11 cellular contexts compared by ENCODE assay signal in the genomic region with DNA sequence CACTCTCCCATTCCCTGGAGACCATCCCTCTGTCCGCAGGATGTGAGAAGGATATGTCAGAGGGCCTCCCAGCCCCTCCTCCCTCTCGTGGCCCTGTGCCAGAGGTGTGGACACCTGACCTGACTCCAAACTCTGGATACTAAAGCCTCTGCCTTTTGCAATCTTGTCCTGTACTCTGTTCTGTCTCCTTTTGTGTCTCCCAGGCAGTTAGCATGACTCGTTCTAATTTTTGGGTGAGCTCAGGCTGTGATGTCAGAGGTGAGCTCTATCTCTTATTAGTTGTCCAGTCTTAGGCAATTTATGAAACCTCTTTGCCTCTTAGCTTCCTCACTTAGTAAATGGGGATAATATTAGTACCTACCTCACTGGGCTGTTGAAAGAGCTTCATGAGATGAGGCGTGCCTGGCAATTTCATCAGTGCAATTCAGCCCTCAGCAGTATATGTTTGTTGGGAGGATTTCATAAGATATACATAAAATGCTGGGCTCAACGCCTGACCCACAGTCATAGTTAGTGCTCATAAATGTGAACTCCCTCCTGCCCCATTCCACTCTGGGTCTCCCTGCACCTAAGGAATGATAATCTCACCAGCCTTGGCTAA. TPM values are rescaled to one million over a fixed set of nuclear protein-coding genes. Genes with fewer than 3 reads are reported as not detected.
DNase-seq lines count a peak whose midpoint lies in the region; ATAC-seq and TF ChIP-seq lines count a peak whose summit lies in the region.
"Had no signal": no experiment of that assay in that cellular context is flagged by ENCODE, and none has a peak within 500 bp of the region (broad histone marks: within the 10 kb centered on the region; RNA-seq: fewer than 3 reads in every experiment).

No MANE protein-coding gene starts in this region.

- H3K9me3 Mint-ChIP-seq in T-helper 2 cell treated with Interferon-gamma antibody and Interleukin-4, amounts not matched to agents 5 μg/mL and 100 μg/mL, for 36 hours: no peaks in the 10 kb centered on the region
- H3K9me3 Mint-ChIP-seq: WTC11 had no signal

- H3K4me3 ChIP-seq in HCT116 (replicated peaks in 1 of 2; ENCODE audit: low read depth in 1 of 2, low read length in 2 of 2) (no peak overlapping the region), fibroblast of pulmonary artery (replicated peaks; ENCODE audit: low read depth, low read length) (no peak overlapping the region), skeletal muscle cell (ENCODE audit: low read depth, low read length) (no peak overlapping the region)
- H3K4me3 ChIP-seq: SJSA1 had no signal

- no peaks in the 10 kb centered on the region for H3K9me3 ChIP-seq in HCT116 (ENCODE audit: control insufficient read depth in 1 of 2, insufficient read depth in 1 of 2, low read depth in 1 of 2, low read length in 2 of 2)
- H3K9me3 ChIP-seq: SJSA1 had no signal

- H3K9ac ChIP-seq in HCT116 (ENCODE audit: low read length): no peak overlapping the region

- TF ChIP-seq CTCF in HCT116 (IDR thresholded peaks at IDR 0.05 in 2 of 3, conservative IDR thresholded peaks at IDR 0.05 in 1 of 3; ENCODE audit: borderline replicate concordance in 1 of 3, insufficient read depth in 1 of 3, low read depth in 2 of 3, low read length in 2 of 3): no peak
- no peak for TF ChIP-seq CTCF in fibroblast of pulmonary artery (IDR thresholded peaks at IDR 0.05; ENCODE audit: low read length, missing control alignments)

- H3K36me3 ChIP-seq in HCT116 (ENCODE audit: control insufficient read depth in 1 of 2, insufficient read depth in 2 of 2, low read length in 2 of 2): no peaks in the 10 kb centered on the region
- H3K36me3 ChIP-seq: SJSA1 had no signal

- TF ChIP-seq POLR2A in HCT116 (IDR thresholded peaks at IDR 0.05; ENCODE audit: borderline replicate concordance, extremely low read depth, insufficient read depth, insufficient read length): no peak

- intact Hi-C loops in HCT116 (cut with micrococcal nuclease): no loop called here

- POLR2A ChIA-PET in HCT116 (lab: Charles Lee): interaction anchor here (2.1 kb wide), 1 partner anchor 10 kb away, joined by 12 read pairs; the partner anchor contains the start of gene MARVELD1

- RAD21 ChIA-PET in HCT116 (lab: Charles Lee; ENCODE audit: low non-redundant PET in 1 of 2, low total read pairs in 2 of 2, uncharacterized antibody in 2 of 2, unreplicated experiment in 2 of 2): interaction anchor here (0.6 to 1.6 kb wide), 3 partner anchors 11 to 111 kb away, joined by 3 to 6 read pairs (median 3); no protein-coding TSS in a partner anchor

- no peaks in the 10 kb centered on the region for H3K27me3 ChIP-seq in HCT116 (ENCODE audit: insufficient read depth, low read length)
- H3K27me3 ChIP-seq: SJSA1 had no signal

- no peak overlapping the region for H3K27ac ChIP-seq in HCT116 (ENCODE audit: low read depth, low read length)
- H3K27ac ChIP-seq: SJSA1 had no signal

- no peak for DNase-seq in HCT116 (ENCODE audit: low read depth, low spot score)
- peak; percentile 32 for DNase-seq in SIG-M5 (lab: John Stamatoyannopoulos, UW)
- DNase-seq in fibroblast of pulmonary artery (ENCODE audit: low read depth): peak; percentile 64
- peak; percentile 53 for DNase-seq in skeletal muscle cell (ENCODE audit: low read depth)
- no peak for DNase-seq in medulla oblongata (ENCODE audit: extremely low spot score)
- DNase-seq in activated T-cell treated with anti-CD3 and anti-CD28 coated beads for 4 hours: no peak
- no peak for DNase-seq in T-helper 2 cell treated with Interferon-gamma antibody and Interleukin-4, amounts not matched to agents 5 μg/mL and 100 μg/mL, for 36 hours (ENCODE audit: low spot score)
- DNase-seq: NCI-H510A had no signal

- H2AFZ ChIP-seq in HCT116 (ENCODE audit: low read depth, low read length, poor library complexity, severe bottlenecking): no peak overlapping the region

- CTCF ChIA-PET in HCT116 (lab: Charles Lee): interaction anchor here (0.9 to 3.2 kb wide), 7 partner anchors 11 to 23 kb away, joined by 3 to 18 read pairs (median 7); partner anchors contain the start of gene MARVELD1

- BruUV-seq in HCT116 (replicated peaks; lab: Mats Ljungman, UMichigan): no TSS peak

- ATAC-seq in HCT116: 0 out of 2 replicates have a peak, but pooled peaks have one; percentile 17
- ATAC-seq: WTC11 had no signal

- H3K4me2 ChIP-seq in HCT116 (ENCODE audit: low read length): no peak overlapping the region

- H3K36me3 Mint-ChIP-seq in T-helper 2 cell treated with Interferon-gamma antibody and Interleukin-4, amounts not matched to agents 5 μg/mL and 100 μg/mL, for 36 hours (ENCODE audit: low read depth): no peaks in the 10 kb centered on the region

- no peaks in the 10 kb centered on the region for H3K79me2 ChIP-seq in HCT116 (ENCODE audit: insufficient read depth, low read length)

- H4K20me1 ChIP-seq in HCT116 (ENCODE audit: insufficient read depth): no peaks in the 10 kb centered on the region

- no peak overlapping the region for H3K4me3 Mint-ChIP-seq in T-helper 2 cell treated with Interferon-gamma antibody and Interleukin-4, amounts not matched to agents 5 μg/mL and 100 μg/mL, for 36 hours
- H3K4me3 Mint-ChIP-seq: WTC11 had no signal

- no peaks in the 10 kb centered on the region for H3K9me2 ChIP-seq in HCT116 (ENCODE audit: insufficient read depth)

- H3K27ac Mint-ChIP-seq in T-helper 2 cell treated with Interferon-gamma antibody and Interleukin-4, amounts not matched to agents 5 μg/mL and 100 μg/mL, for 36 hours: no peak overlapping the region
- H3K27ac Mint-ChIP-seq: progenitor cell of endocrine pancreas, WTC11 had no signal

- H3K27me3 Mint-ChIP-seq in T-helper 2 cell treated with Interferon-gamma antibody and Interleukin-4, amounts not matched to agents 5 μg/mL and 100 μg/mL, for 36 hours (ENCODE audit: low read depth): peaks cover 3% of the 10 kb centered on the region
- H3K27me3 Mint-ChIP-seq: progenitor cell of endocrine pancreas had no signal

- TF ChIP-seq RAD21 in HCT116 (IDR thresholded peaks at IDR 0.05; ENCODE audit: low read depth): no peak

- peaks cover 4% of the 10 kb centered on the region for H3K4me1 Mint-ChIP-seq in T-helper 2 cell treated with Interferon-gamma antibody and Interleukin-4, amounts not matched to agents 5 μg/mL and 100 μg/mL, for 36 hours (ENCODE audit: low read depth)

- H3K4me1 ChIP-seq in HCT116 (ENCODE audit: control insufficient read depth in 1 of 2, insufficient read depth in 2 of 2, low read length in 2 of 2): peaks cover 7 to 16% of the 10 kb centered on the region in 2 experiments
- H3K4me1 ChIP-seq: SJSA1 had no signal

TF ChIP-seq in HCT116, 20 proteins besides CTCF, POLR2A, EP300 and RAD21 (continues in another document):
- TF ChIP-seq ELF1 (IDR thresholded peaks at IDR 0.05; ENCODE audit: borderline replicate concordance, low read depth): no peak
- TF ChIP-seq ZNF274 (IDR thresholded peaks at IDR 0.05; ENCODE audit: low read depth, low read length): no peak
- no peak for TF ChIP-seq CEBPB (IDR thresholded peaks at IDR 0.05; ENCODE audit: low read depth)
- no peak for TF ChIP-seq EGR1 (IDR thresholded peaks at IDR 0.05; ENCODE audit: low read depth)
- TF ChIP-seq, protein P1, sequence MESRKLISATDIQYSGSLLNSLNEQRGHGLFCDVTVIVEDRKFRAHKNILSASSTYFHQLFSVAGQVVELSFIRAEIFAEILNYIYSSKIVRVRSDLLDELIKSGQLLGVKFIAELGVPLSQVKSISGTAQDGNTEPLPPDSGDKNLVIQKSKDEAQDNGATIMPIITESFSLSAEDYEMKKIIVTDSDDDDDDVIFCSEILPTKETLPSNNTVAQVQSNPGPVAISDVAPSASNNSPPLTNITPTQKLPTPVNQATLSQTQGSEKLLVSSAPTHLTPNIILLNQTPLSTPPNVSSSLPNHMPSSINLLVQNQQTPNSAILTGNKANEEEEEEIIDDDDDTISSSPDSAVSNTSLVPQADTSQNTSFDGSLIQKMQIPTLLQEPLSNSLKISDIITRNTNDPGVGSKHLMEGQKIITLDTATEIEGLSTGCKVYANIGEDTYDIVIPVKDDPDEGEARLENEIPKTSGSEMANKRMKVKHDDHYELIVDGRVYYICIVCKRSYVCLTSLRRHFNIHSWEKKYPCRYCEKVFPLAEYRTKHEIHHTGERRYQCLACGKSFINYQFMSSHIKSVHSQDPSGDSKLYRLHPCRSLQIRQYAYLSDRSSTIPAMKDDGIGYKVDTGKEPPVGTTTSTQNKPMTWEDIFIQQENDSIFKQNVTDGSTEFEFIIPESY (IDR thresholded peaks at IDR 0.05; ENCODE audit: extremely low read depth, insufficient replicate concordance, low read length): no peak
- no peak for TF ChIP-seq POLR2AphosphoS5 (IDR thresholded peaks at IDR 0.05; ENCODE audit: low read depth, low read length)
- no peak for TF ChIP-seq EZH2 (IDR thresholded peaks at IDR 0.05)
- no peak for TF ChIP-seq TCF7L2 (IDR thresholded peaks at IDR 0.05; ENCODE audit: borderline replicate concordance, extremely low read depth, insufficient read depth, insufficient read length)
- TF ChIP-seq, protein P2, sequence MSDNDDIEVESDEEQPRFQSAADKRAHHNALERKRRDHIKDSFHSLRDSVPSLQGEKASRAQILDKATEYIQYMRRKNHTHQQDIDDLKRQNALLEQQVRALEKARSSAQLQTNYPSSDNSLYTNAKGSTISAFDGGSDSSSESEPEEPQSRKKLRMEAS (IDR thresholded peaks at IDR 0.05): no peak
- no peak for TF ChIP-seq FOSL1 (IDR thresholded peaks at IDR 0.05; ENCODE audit: low read depth)
- no peak for TF ChIP-seq YY1 (IDR thresholded peaks at IDR 0.05; ENCODE audit: extremely low read depth, insufficient replicate concordance, low read depth, low read length)
- TF ChIP-seq SRF (IDR thresholded peaks at IDR 0.05; ENCODE audit: low read depth): no peak
- TF ChIP-seq EZH2phosphoT487 (IDR thresholded peaks at IDR 0.05; ENCODE audit: borderline replicate concordance): no peak
- TF ChIP-seq CBX3 (IDR thresholded peaks at IDR 0.05; ENCODE audit: low read depth): no peak
- TF ChIP-seq SP1 (IDR thresholded peaks at IDR 0.05; ENCODE audit: low read depth): no peak
- no peak for TF ChIP-seq ATF3 (IDR thresholded peaks at IDR 0.05)

RNA-seq across cellular contexts. Expression of gene MARVELD1, which starts 10.9 kb away (rescaled TPM):
- 36.1 TPM for total RNA-seq in HCT116 (2021; ENCODE audit: unreplicated experiment)
- polyA plus RNA-seq in HCT116 (2012): 21.0 and 25.9 TPM in 2 replicates

RNA-seq across cellular contexts. Expression of gene ZFYVE27, which starts 12.5 kb away (rescaled TPM):
- 28.4 TPM for total RNA-seq in HCT116 (2021; ENCODE audit: unreplicated experiment)
- 12.8 and 15.3 TPM in 2 replicates for polyA plus RNA-seq in HCT116 (2012)

RNA-seq across cellular contexts. Expression of gene AVPI1, which starts 37.4 kb away (rescaled TPM):
- total RNA-seq in HCT116 (2021; ENCODE audit: unreplicated experiment): 26.7 TPM
- 37.1 and 59.0 TPM in 2 replicates for polyA plus RNA-seq in HCT116 (2012)

RNA-seq across cellular contexts. Expression of gene SFRP5, which starts 47.4 kb away (rescaled TPM):
- not detected for total RNA-seq in HCT116 (2021; ENCODE audit: unreplicated experiment)
- polyA plus RNA-seq in HCT116 (2012): 0.09 TPM in 1 of 2 replicates, not detected in the other
- total RNA-seq: SJSA1 had no signal

Comparison
In these comparisons a context has a peak if more than half of its experiments do, and no peak if none do; other contexts are left out.
1. DNase-seq: peak in SIG-M5 (single experiment), fibroblast of pulmonary artery (single experiment) and skeletal muscle cell (single experiment); none in HCT116 (single experiment), medulla oblongata (single experiment), activated T-cell treated with anti-CD3 and anti-CD28 coated beads for 4 hours (single experiment) and T-helper 2 cell treated with Interferon-gamma antibody and Interleukin-4, amounts not matched to agents 5 μg/mL and 100 μg/mL, for 36 hours (single experiment).